In the genomic region with DNA sequence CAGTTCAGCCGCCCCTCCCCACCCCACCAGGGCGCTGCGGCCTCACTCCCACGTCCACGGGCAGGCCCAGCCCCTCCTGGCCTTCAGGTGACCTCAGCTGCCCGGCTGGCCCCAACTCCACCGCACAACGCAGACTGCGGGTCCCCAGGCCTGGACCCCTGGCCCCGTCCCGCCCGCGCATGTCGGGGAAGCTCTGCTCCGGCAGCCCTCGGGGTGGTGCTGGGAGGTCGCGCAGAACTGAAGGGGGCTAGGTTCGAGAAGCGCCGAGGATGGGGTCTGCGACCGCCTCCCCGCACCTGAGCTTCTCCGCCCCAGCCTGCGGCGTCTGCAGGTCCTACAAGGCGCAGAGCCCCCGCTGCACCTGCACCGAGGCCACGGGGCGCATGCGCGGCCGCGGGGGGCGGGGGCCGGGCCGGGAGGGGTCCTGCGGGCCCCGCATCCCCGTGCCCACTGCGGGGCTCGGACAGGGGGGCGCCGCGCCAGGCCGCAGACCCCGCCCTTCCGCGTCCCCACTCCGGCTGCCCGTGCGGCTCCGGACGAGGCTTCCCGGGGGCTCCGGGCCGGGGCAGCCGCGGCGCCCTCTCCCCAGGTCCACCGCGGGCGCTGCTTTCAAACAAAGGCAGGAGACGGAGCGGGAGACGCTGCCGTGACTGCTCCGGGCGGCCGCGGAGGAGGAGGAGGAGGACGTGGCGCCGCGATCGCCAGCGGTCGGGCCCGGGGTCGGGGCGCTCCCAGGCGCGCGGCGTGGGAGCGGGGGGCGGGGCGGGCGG, we compare ENCODE assay signal across 9 cellular contexts. TPM values are rescaled to one million over a fixed set of nuclear protein-coding genes. Genes with fewer than 3 reads are reported as not detected.
A peak's percentile ranks its signal among the peaks of the same experiment; 100 is the strongest.
DNase-seq lines count a peak whose midpoint lies in the region; ATAC-seq, FAIRE-seq and TF ChIP-seq lines count a peak whose summit lies in the region.
"Had no signal": no experiment of that assay in that cellular context is flagged by ENCODE, and none has a peak within 500 bp of the region (broad histone marks: within the 10 kb centered on the region; RNA-seq: fewer than 3 reads in every experiment).

No MANE protein-coding gene starts in this region.

- peak; percentile 5 for ATAC-seq in HepG2

- H3K36me3 Mint-ChIP-seq in activated naive CD4-positive, alpha-beta T cell treated with anti-CD3 and anti-CD28 coated beads for 36 hours (ENCODE audit: low read depth) = no peaks in the 10 kb centered on the region

- no peak for TF ChIP-seq RAD21 in HepG2 (CRISPR knock-in tag; IDR thresholded peaks at IDR 0.05)

- TF ChIP-seq CTCF in HepG2 (CRISPR knock-in tag; IDR thresholded peaks at IDR 0.05) = peak; percentile 15; the same call in 1 of the 2 replicates
- no peak for TF ChIP-seq CTCF in transverse colon (IDR thresholded peaks at IDR 0.05)

- H3K9me3 ChIP-seq in adipocyte (ENCODE audit: control insufficient read depth, low read length) = no peaks in the 10 kb centered on the region
- no peaks in the 10 kb centered on the region for H3K9me3 ChIP-seq in HepG2 (ENCODE audit: low read length)
- H3K9me3 ChIP-seq in transverse colon = no peaks in the 10 kb centered on the region

- no peak overlapping the region for H3K27ac ChIP-seq in HepG2 (ENCODE audit: extremely low read length, insufficient read depth, low read length)
- no peak overlapping the region for H3K27ac ChIP-seq in transverse colon

- H3K4me1 ChIP-seq in adipocyte (ENCODE audit: control insufficient read depth, insufficient read depth, low read length) = no peaks in the 10 kb centered on the region
- peaks cover 27% of the 10 kb centered on the region for H3K4me1 ChIP-seq in HepG2 (ENCODE audit: insufficient read depth, low read length)
- peaks cover 0 to 20% (median 11%) of the 10 kb centered on the region in 4 donors for H3K4me1 ChIP-seq in transverse colon

- intact Hi-C loops in activated naive CD4-positive, alpha-beta T cell treated with anti-CD3 and anti-CD28 coated beads for 36 hours (cut with micrococcal nuclease) = no loop called here
- intact Hi-C loops in HepG2 (cut with micrococcal nuclease; ENCODE audit: unreplicated experiment) = no loop called here
- intact Hi-C loops in transverse colon (cut with DNase I; ENCODE audit: low total_unique reads) = no loop called here

- POLR2A ChIA-PET in HepG2 (lab: Yijun Ruan, JAX) = interaction anchor here (1.5 kb wide), 1 partner anchor 49 kb away, joined by 5 read pairs; no protein-coding TSS in a partner anchor

- H3K27me3 Mint-ChIP-seq in activated naive CD4-positive, alpha-beta T cell treated with anti-CD3 and anti-CD28 coated beads for 36 hours (ENCODE audit: low read depth) = peaks cover 32% of the 10 kb centered on the region

- H3K4me1 Mint-ChIP-seq in activated naive CD4-positive, alpha-beta T cell treated with anti-CD3 and anti-CD28 coated beads for 36 hours (ENCODE audit: low read depth) = no peaks in the 10 kb centered on the region

- WGBS in HepG2 (ENCODE audit: low lambda C conversion rate) = 22% methylated on average over 5 of the region's 91 CpGs
- 3% methylated on average over 33 of the region's 91 CpGs; no CpG with 5 or more reads in 1 of the 2 donors for WGBS in transverse colon (ENCODE audit: low coverage in 1 of 2), 2 donors

- no TSS peak for BruUV-seq in HepG2 (replicated peaks; lab: Mats Ljungman, UMichigan)

- no peaks in the 10 kb centered on the region for H4K20me1 ChIP-seq in HepG2 (ENCODE audit: insufficient read depth, low read length)

- peak; percentile 38 for DNase-seq in activated naive CD4-positive, alpha-beta T cell treated with anti-CD3 and anti-CD28 coated beads, Interleukin-2, amount 50 U/mL, for 16 hours
- DNase-seq in activated naive CD4-positive, alpha-beta T cell treated with anti-CD3 and anti-CD28 coated beads for 36 hours = no peak
- DNase-seq in adipocyte (ENCODE audit: low read depth) = peak; percentile 55
- no peak for DNase-seq in HepG2 (ENCODE audit: low spot score)
- DNase-seq in transverse colon = no peak
- DNase-seq in NCI-H1694 treated with DMSO at 0.1 percent for 48 hours (lab: John Stamatoyannopoulos, UW) = no peak
- no peak for DNase-seq in NCI-H2029 treated with DMSO at 0.1 percent for 48 hours (lab: John Stamatoyannopoulos, UW)
- no peak for DNase-seq in NAMALWA (ENCODE audit: low spot score)

- TF ChIP-seq POLR2A in HepG2 (IDR thresholded peaks at IDR 0.05; ENCODE audit: insufficient read depth in 1 of 2, low read depth in 2 of 2, low read length in 2 of 2) = no peak
- TF ChIP-seq POLR2A in transverse colon (IDR thresholded peaks at IDR 0.05) = no peak

- TF ChIP-seq EP300 in HepG2 (IDR thresholded peaks at IDR 0.05; ENCODE audit: low read depth in 2 of 2, low read length in 2 of 2) (no peak), HepG2 (CRISPR knock-in tag; IDR thresholded peaks at IDR 0.05; ENCODE audit: borderline replicate concordance) (no peak), transverse colon (IDR thresholded peaks at IDR 0.05; ENCODE audit: low read depth) (no peak)

- H3K9ac ChIP-seq in adipocyte (ENCODE audit: low read length) (no peak overlapping the region), HepG2 (ENCODE audit: insufficient read depth, low read depth, low read length) (no peak overlapping the region)

- no peaks in the 10 kb centered on the region for H3K79me2 ChIP-seq in HepG2 (ENCODE audit: insufficient read depth, low read length)

- FAIRE-seq in HepG2 (lab: Jason Lieb, UNC) = no peak

- CTCF ChIA-PET in activated naive CD4-positive, alpha-beta T cell treated with anti-CD3 and anti-CD28 coated beads for 36 hours (lab: Charles Lee) = no interaction called here
- CTCF ChIA-PET in HepG2 (lab: Yijun Ruan, JAX; ENCODE audit: low intra/inter-chr PET ratio, low total read pairs) = no interaction called here

- H3K36me3 ChIP-seq in adipocyte (ENCODE audit: control insufficient read depth, insufficient read depth, low read length, severe bottlenecking) (no peaks in the 10 kb centered on the region), HepG2 (replicated peaks in 1 of 2; ENCODE audit: control insufficient read depth in 1 of 2, insufficient read depth in 2 of 2, low read length in 2 of 2) (no peaks in the 10 kb centered on the region), transverse colon (no peaks in the 10 kb centered on the region)

- in situ Hi-C loops in HepG2 (cut with HindIII; ENCODE audit: extremely low pct_ligation_motif_present, low pct_unique_long_range_greater_than_20kb) (no loop called here), transverse colon (cut with MboI; ENCODE audit: low pct_ligation_motif_present in 1 of 4, low pct_unique_long_range_greater_than_20kb in 1 of 4, low sequenced_read_pairs in 3 of 4) (no loop called here)

- no peak overlapping the region for H2AFZ ChIP-seq in HepG2 (ENCODE audit: low read length)

- H3K9me3 Mint-ChIP-seq in activated naive CD4-positive, alpha-beta T cell treated with anti-CD3 and anti-CD28 coated beads for 36 hours = no peaks in the 10 kb centered on the region

- peaks cover 37% of the 10 kb centered on the region for H3K27me3 ChIP-seq in adipocyte (replicated peaks; ENCODE audit: control insufficient read depth, insufficient read depth, low read length)
- peaks cover 0 to 14% of the 10 kb centered on the region in 2 experiments; a peak in 4 of 5 replicates for H3K27me3 ChIP-seq in HepG2 (ENCODE audit: control insufficient read depth in 1 of 2, insufficient read depth in 2 of 2, low read length in 2 of 2)
- peaks cover 86% of the 10 kb centered on the region for H3K27me3 ChIP-seq in transverse colon

- H3K4me3 ChIP-seq in adipocyte (ENCODE audit: low read length) = no peak overlapping the region
- H3K4me3 ChIP-seq in HepG2 (replicated peaks in 1 of 3; ENCODE audit: insufficient read depth in 1 of 3, low read depth in 2 of 3, low read length in 3 of 3) = peak overlapping the region; percentile 26 to 61 (median 52); a peak in 5 of 6 replicates
- peak overlapping the region in 3 of 4 donors; percentile 19 to 46 (median 36) for H3K4me3 ChIP-seq in transverse colon

- peak overlapping the region; percentile 53 for H3K4me2 ChIP-seq in HepG2 (ENCODE audit: low read depth, low read length)

- no peak overlapping the region for H3K27ac Mint-ChIP-seq in activated naive CD4-positive, alpha-beta T cell treated with anti-CD3 and anti-CD28 coated beads for 36 hours

- H3K4me3 Mint-ChIP-seq in activated naive CD4-positive, alpha-beta T cell treated with anti-CD3 and anti-CD28 coated beads for 36 hours = no peak overlapping the region

RNA-seq across cellular contexts. Expression of gene NAT8L, which starts 0.7 kb away (rescaled TPM):
- total RNA-seq in activated naive CD4-positive, alpha-beta T cell treated with anti-CD3 and anti-CD28 coated beads for 36 hours = under 1 TPM; 0.21 to 0.32 TPM
- total RNA-seq in HepG2 (2016; rRNA removed; fragmentation: Illumina TruSeq; extraction: Trizol) = 1.6 and 3.3 TPM in 2 replicates
- total RNA-seq in HepG2 (2016; cell fraction: cytosol; rRNA removed; fragmentation: Illumina TruSeq; extraction: Trizol; ENCODE audit: low read depth) = 0.40 and 0.53 TPM in 2 replicates
- 1.7 and 3.2 TPM in 2 replicates for total RNA-seq in HepG2 (2016; cell fraction: insoluble cytoplasmic fraction; rRNA removed; fragmentation: Illumina TruSeq; extraction: Trizol)
- total RNA-seq in HepG2 (2016; cell fraction: membrane; rRNA removed; fragmentation: Illumina TruSeq; extraction: Trizol) = 1.5 and 1.7 TPM in 2 replicates
- total RNA-seq in HepG2 (2016; cell fraction: nucleus; rRNA removed; fragmentation: Illumina TruSeq; extraction: Trizol) = 2.9 and 3.4 TPM in 2 replicates
- polyA plus RNA-seq in HepG2 (2011; rRNA removed) = 2.2 and 3.4 TPM in 2 replicates
- polyA plus RNA-seq in HepG2 (2011; cell fraction: cytosol; rRNA removed) = 4.1 and 4.4 TPM in 2 replicates
- polyA plus RNA-seq in HepG2 (2011; cell fraction: nucleus; rRNA removed) = 11.8 TPM in 2 replicates
- 1.1 and 3.9 TPM in 2 replicates for polyA plus RNA-seq in HepG2 (2012)
- polyA plus RNA-seq in HepG2 (2016; cell fraction: cytosol; fragmentation: Illumina TruSeq; extraction: Trizol; ENCODE audit: low read depth) = 0.63 and 0.64 TPM in 2 replicates
- polyA plus RNA-seq in HepG2 (2016; cell fraction: insoluble cytoplasmic fraction; fragmentation: Illumina TruSeq; extraction: Trizol; ENCODE audit: low read depth) = 3.1 and 3.9 TPM in 2 replicates
- 1.5 and 1.8 TPM in 2 replicates for polyA plus RNA-seq in HepG2 (2016; cell fraction: membrane; fragmentation: Illumina TruSeq; extraction: Trizol; ENCODE audit: low read depth)
- polyA plus RNA-seq in HepG2 (2016; cell fraction: nucleus; fragmentation: Illumina TruSeq; extraction: Trizol; ENCODE audit: insufficient read depth, low read depth) = 8.3 and 8.8 TPM in 2 replicates
- 10.6 and 14.5 TPM in 2 replicates for polyA minus RNA-seq in HepG2 (2011; rRNA and poly(A)+ RNA removed; ENCODE audit: low replicate concordance)
- 3.8 and 4.2 TPM in 2 replicates for polyA minus RNA-seq in HepG2 (2011; cell fraction: cytosol; rRNA and poly(A)+ RNA removed)
- polyA minus RNA-seq in HepG2 (2011; cell fraction: nucleus; rRNA and poly(A)+ RNA removed) = 2.4 and 2.9 TPM in 2 replicates
- total RNA-seq in transverse colon = 1 to 10 TPM in 1 of 4 donors, under 1 TPM in 2, not detected in 1; 0.14 to 1.9 (median 0.64) TPM
- total RNA-seq: glomerular endothelial cell had no signal

RNA-seq across cellular contexts. Expression of gene NELFA, which starts 49.7 kb away (rescaled TPM):
- total RNA-seq in activated naive CD4-positive, alpha-beta T cell treated with anti-CD3 and anti-CD28 coated beads for 36 hours = 10 to 100 TPM; 44.1 to 45.3 TPM
- total RNA-seq in HepG2 (2016; rRNA removed; fragmentation: Illumina TruSeq; extraction: Trizol) (11.4 and 18.5 TPM in 2 replicates), transverse colon (10 to 100 TPM; 22.0 to 80.4 (median 31.8) TPM)
- 11.0 and 11.5 TPM in 2 replicates for total RNA-seq in HepG2 (2016; cell fraction: cytosol; rRNA removed; fragmentation: Illumina TruSeq; extraction: Trizol; ENCODE audit: low read depth)
- 10.3 and 19.4 TPM in 2 replicates for total RNA-seq in HepG2 (2016; cell fraction: insoluble cytoplasmic fraction; rRNA removed; fragmentation: Illumina TruSeq; extraction: Trizol)
- total RNA-seq in HepG2 (2016; cell fraction: membrane; rRNA removed; fragmentation: Illumina TruSeq; extraction: Trizol) = 15.4 and 15.7 TPM in 2 replicates
- 15.3 and 18.5 TPM in 2 replicates for total RNA-seq in HepG2 (2016; cell fraction: nucleus; rRNA removed; fragmentation: Illumina TruSeq; extraction: Trizol)
- polyA plus RNA-seq in HepG2 (2011; rRNA removed) = 13.3 and 14.6 TPM in 2 replicates
- polyA plus RNA-seq in HepG2 (2011; cell fraction: cytosol; rRNA removed) = 6.5 and 13.6 TPM in 2 replicates
- polyA plus RNA-seq in HepG2 (2011; cell fraction: nucleus; rRNA removed) = 45.3 and 58.0 TPM in 2 replicates
- polyA plus RNA-seq in HepG2 (2012) = 16.5 and 18.9 TPM in 2 replicates
- 6.0 and 6.9 TPM in 2 replicates for polyA plus RNA-seq in HepG2 (2016; cell fraction: cytosol; fragmentation: Illumina TruSeq; extraction: Trizol; ENCODE audit: low read depth)
- 18.4 and 25.2 TPM in 2 replicates for polyA plus RNA-seq in HepG2 (2016; cell fraction: insoluble cytoplasmic fraction; fragmentation: Illumina TruSeq; extraction: Trizol; ENCODE audit: low read depth)
- 9.2 and 10.2 TPM in 2 replicates for polyA plus RNA-seq in HepG2 (2016; cell fraction: membrane; fragmentation: Illumina TruSeq; extraction: Trizol; ENCODE audit: low read depth)
- polyA plus RNA-seq in HepG2 (2016; cell fraction: nucleus; fragmentation: Illumina TruSeq; extraction: Trizol; ENCODE audit: insufficient read depth, low read depth) = 43.4 and 47.9 TPM in 2 replicates
- 8.8 and 40.6 TPM in 2 replicates for polyA minus RNA-seq in HepG2 (2011; rRNA and poly(A)+ RNA removed; ENCODE audit: low replicate concordance)
- 11.3 and 19.9 TPM in 2 replicates for polyA minus RNA-seq in HepG2 (2011; cell fraction: cytosol; rRNA and poly(A)+ RNA removed)
- polyA minus RNA-seq in HepG2 (2011; cell fraction: nucleus; rRNA and poly(A)+ RNA removed) = 29.0 and 37.0 TPM in 2 replicates

Comparison
In these comparisons a context has a peak if more than half of its experiments do, and no peak if none do; other contexts are left out.
1. DNase-seq: peak in activated naive CD4-positive, alpha-beta T cell treated with anti-CD3 and anti-CD28 coated beads, Interleukin-2, amount 50 U/mL, for 16 hours (single experiment) and adipocyte (single experiment); none in activated naive CD4-positive, alpha-beta T cell treated with anti-CD3 and anti-CD28 coated beads for 36 hours (single experiment), HepG2 (single experiment), transverse colon (single experiment), NCI-H1694 treated with DMSO at 0.1 percent for 48 hours (single experiment), NCI-H2029 treated with DMSO at 0.1 percent for 48 hours (single experiment) and NAMALWA (single experiment).